ENCODE assay signal across 8 cellular contexts in the genomic region with DNA sequence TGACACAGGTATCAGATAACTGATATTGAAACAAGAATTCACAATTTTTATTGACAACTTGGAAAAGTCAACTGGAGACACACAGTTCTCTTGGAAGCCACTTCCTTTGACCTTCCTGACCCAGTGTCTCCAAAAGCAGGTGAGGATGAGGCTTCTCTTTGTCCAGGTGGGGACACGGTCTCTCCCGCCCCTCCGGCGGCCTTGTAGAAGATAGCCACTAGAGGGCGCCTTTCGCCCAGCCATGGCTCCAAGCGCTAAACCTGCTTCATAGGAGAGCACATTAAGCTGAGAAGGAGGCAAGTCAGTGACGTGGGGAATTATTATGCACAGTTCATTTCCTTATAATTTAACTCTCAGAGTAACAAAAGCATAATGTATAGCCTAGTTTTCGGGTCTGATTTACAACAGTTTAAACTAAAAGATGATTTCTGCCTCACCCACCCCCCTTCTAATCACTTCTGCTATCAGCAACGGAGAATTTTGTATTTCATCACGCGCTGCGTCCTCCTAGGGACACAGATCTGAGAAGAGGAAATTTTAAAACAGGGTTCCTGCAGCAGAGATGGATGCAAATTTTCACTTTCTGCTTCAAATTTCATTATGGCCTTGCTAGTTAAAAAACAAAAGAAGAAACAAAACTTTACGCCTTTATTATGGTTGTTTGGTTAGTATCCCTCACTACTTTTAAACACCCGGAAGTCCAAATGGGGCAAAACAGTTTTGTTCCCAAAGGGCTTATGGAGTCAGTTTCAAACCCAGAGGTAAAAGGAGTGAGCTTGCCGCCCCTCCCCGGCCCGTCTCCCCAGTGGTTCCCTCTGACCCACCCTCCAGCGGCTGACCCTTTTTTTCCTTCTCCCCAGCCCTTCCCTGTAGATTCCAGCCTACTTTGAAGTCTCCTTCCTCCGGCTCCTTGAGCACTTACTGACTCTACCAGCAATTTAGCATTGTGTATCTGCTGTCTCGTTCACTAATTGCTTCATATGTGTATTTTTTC.
DNase-seq lines count a peak whose midpoint lies in the region; ATAC-seq and TF ChIP-seq lines count a peak whose summit lies in the region.

No MANE protein-coding gene starts in this region.

- TF ChIP-seq CTCF in GM12874 (IDR thresholded peaks at IDR 0.05; ENCODE audit: insufficient read depth, low read depth, low read length) (peak; percentile 87), retinal pigment epithelial cell (conservative IDR thresholded peaks at IDR 0.05; ENCODE audit: low read depth, low read length) (peak; percentile 94)

- H3K4me3 ChIP-seq in retinal pigment epithelial cell (ENCODE audit: low read length) = peak overlapping the region; percentile 37

- DNase-seq in NCI-H1105 (lab: John Stamatoyannopoulos, UW) (peak; percentile 72), T-helper 1 cell (peak; percentile 38 to 83 (median 60)), amniotic stem cell (lab: John Stamatoyannopoulos, UW) (peak; percentile 69), hepatic stellate cell (ENCODE audit: low spot score) (peak; percentile 42), retinal pigment epithelial cell (ENCODE audit: low read depth) (peak; percentile 33), cerebellar nuclear complex (lab: John Stamatoyannopoulos, UW) (no peak)

- peak; percentile 98 for ATAC-seq in HG02759 (IDR thresholded peaks at IDR 0.05; ENCODE audit: unreplicated experiment)

Comparison
In these comparisons a context has a peak if more than half of its experiments do, and no peak if none do; other contexts are left out.
1. DNase-seq: peak in NCI-H1105 (single experiment), T-helper 1 cell (5 of 5), amniotic stem cell (single experiment), hepatic stellate cell (single experiment) and retinal pigment epithelial cell (single experiment); none in cerebellar nuclear complex (0 of 2).